In the genomic region with DNA sequence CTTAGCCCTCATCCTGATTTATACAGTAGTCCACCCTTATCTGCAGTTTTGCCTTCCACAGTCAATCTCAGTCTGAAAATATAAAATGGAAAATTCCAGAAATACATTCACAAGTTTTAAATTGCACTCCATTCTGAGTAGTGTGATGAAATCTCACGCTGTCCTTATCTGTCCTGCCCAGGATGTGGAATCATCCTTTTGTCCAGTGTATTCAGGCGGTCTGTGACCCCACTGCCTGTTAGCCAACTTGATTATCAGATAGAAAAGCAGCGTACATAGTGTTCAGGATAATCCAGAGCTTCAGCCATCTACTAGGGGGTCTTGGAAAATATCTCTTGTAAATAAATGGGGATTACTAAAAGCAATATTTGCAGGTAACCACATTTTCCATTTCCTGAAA, we compare ENCODE assay signal across 27 cellular contexts.
"Had no signal": no experiment of that assay in that cellular context is flagged by ENCODE, and none has a peak within 500 bp of the region (broad histone marks: within the 10 kb centered on the region; RNA-seq: fewer than 3 reads in every experiment).

No MANE protein-coding gene starts in this region.

- H3K36me3 Mint-ChIP-seq: activated CD4-positive, alpha-beta memory T cell treated with anti-CD3 and anti-CD28 coated beads for 36 hours; activated naive CD8-positive, alpha-beta T cell had no signal

- H3K4me3 Mint-ChIP-seq: activated B cell treated with CpG ODN at 0.5 μM for 24 hours; activated CD4-positive, alpha-beta memory T cell treated with anti-CD3 and anti-CD28 coated beads for 36 hours; activated CD4-positive, alpha-beta T cell treated with anti-CD3 and anti-CD28 coated beads, Interleukin-2, amount 10 ng/mL, durations not matched to agents 24 days and 14 days; activated naive CD4-positive, alpha-beta T cell treated with anti-CD3 and anti-CD28 coated beads for 36 hours; activated naive CD8-positive, alpha-beta T cell; activated T-cell treated with anti-CD3 and anti-CD28 coated beads, Interleukin-2, amount 50 U/mL, for 4 hours; activated T-helper 17 cell treated with anti-CD3 and anti-CD28 coated beads, Interleukin-2, amount 50 U/mL, for 72 hours had no signal

- DNase-seq: activated B cell treated with CpG ODN at 0.5 μM for 24 hours; activated CD4-positive, alpha-beta memory T cell treated with anti-CD3 and anti-CD28 coated beads for 36 hours; activated CD4-positive, alpha-beta T cell treated with anti-CD3 and anti-CD28 coated beads for 1 hour; activated CD4-positive, alpha-beta T cell treated with anti-CD3 and anti-CD28 coated beads, Interleukin-2, amount 10 ng/mL, durations not matched to agents 24 days and 14 days; activated CD8-positive, alpha-beta memory T cell treated with anti-CD3 and anti-CD28 coated beads for 24 hours; activated gamma-delta T cell; activated naive CD4-positive, alpha-beta T cell treated with anti-CD3 and anti-CD28 coated beads for 36 hours; activated T-cell treated with anti-CD3 and anti-CD28 coated beads, Interleukin-2, amount 50 U/mL, for 4 hours; anterior cingulate cortex; central memory CD4-positive, alpha-beta T cell; Karpas-422; NCI-H1105 treated with DMSO at 0.1 percent for 48 hours; NCI-H1436 treated with DMSO at 0.1 percent for 48 hours; NCI-H187; NCI-H2081; NCI-H446; NCI-H524; PC-9; RPMI8226; SJCRH30; T-helper 2 cell; T1000 had no signal

- FAIRE-seq: TTC549 had no signal

- H3K27me3 ChIP-seq: breast epithelium, SJCRH30 had no signal

- H3K4me2 ChIP-seq: PC-9 had no signal

- H3K36me3 ChIP-seq: breast epithelium, SJCRH30 had no signal

- H2AFZ ChIP-seq: PC-9 had no signal

- H3K27me3 Mint-ChIP-seq: activated B cell treated with CpG ODN at 0.5 μM for 24 hours; activated CD4-positive, alpha-beta memory T cell treated with anti-CD3 and anti-CD28 coated beads for 36 hours; activated CD4-positive, alpha-beta T cell treated with anti-CD3 and anti-CD28 coated beads, Interleukin-2, amount 10 ng/mL, durations not matched to agents 24 days and 14 days; activated naive CD8-positive, alpha-beta T cell; activated T-helper 17 cell treated with anti-CD3 and anti-CD28 coated beads, Interleukin-2, amount 50 U/mL, for 72 hours had no signal

- H3K27ac ChIP-seq: breast epithelium, PC-9, SJCRH30 had no signal

- H3K9me3 ChIP-seq: SJCRH30 had no signal

- H3K27ac Mint-ChIP-seq: activated B cell treated with CpG ODN at 0.5 μM for 24 hours; activated CD4-positive, alpha-beta memory T cell treated with anti-CD3 and anti-CD28 coated beads for 36 hours; activated CD4-positive, alpha-beta T cell treated with anti-CD3 and anti-CD28 coated beads, Interleukin-2, amount 10 ng/mL, durations not matched to agents 24 days and 14 days; activated naive CD4-positive, alpha-beta T cell treated with anti-CD3 and anti-CD28 coated beads for 36 hours; activated naive CD8-positive, alpha-beta T cell; activated T-helper 17 cell treated with anti-CD3 and anti-CD28 coated beads, Interleukin-2, amount 50 U/mL, for 72 hours had no signal

- H3K4me3 ChIP-seq: breast epithelium, PC-9, SJCRH30 had no signal

- H3K9me3 Mint-ChIP-seq: activated CD4-positive, alpha-beta T cell treated with anti-CD3 and anti-CD28 coated beads, Interleukin-2, amount 10 ng/mL, durations not matched to agents 24 days and 14 days; activated T-helper 17 cell treated with anti-CD3 and anti-CD28 coated beads, Interleukin-2, amount 50 U/mL, for 72 hours had no signal

- H3K4me1 ChIP-seq: breast epithelium, SJCRH30 had no signal

- H3K4me1 Mint-ChIP-seq: activated B cell treated with CpG ODN at 0.5 μM for 24 hours; activated CD4-positive, alpha-beta T cell treated with anti-CD3 and anti-CD28 coated beads, Interleukin-2, amount 10 ng/mL, durations not matched to agents 24 days and 14 days; activated T-helper 17 cell treated with anti-CD3 and anti-CD28 coated beads, Interleukin-2, amount 50 U/mL, for 72 hours had no signal

- ATAC-seq: activated T-cell treated with anti-CD3 and anti-CD28 coated beads, Interleukin-2, amount 50 U/mL, for 4 hours; activated T-helper 17 cell treated with anti-CD3 and anti-CD28 coated beads, Interleukin-2, amount 50 U/mL, for 72 hours; Right ventricle myocardium inferior had no signal
